In genomic region chr19:5234412-5234811, GRCh38 we compare ENCODE assay signal across 1 cellular context.
TF ChIP-seq lines count a peak whose summit lies in the region.

No MANE protein-coding gene starts in this region.

TF ChIP-seq in IMR-90, 13 proteins besides CTCF, POLR2A, EP300 and RAD21 (continued from another document):
- TF ChIP-seq USF2 (IDR thresholded peaks at IDR 0.05; ENCODE audit: low read depth, low read length) (no peak), RCOR1 (IDR thresholded peaks at IDR 0.05; ENCODE audit: insufficient replicate concordance, low read length) (no peak), SMC3 (IDR thresholded peaks at IDR 0.05; ENCODE audit: low read depth, low read length) (no peak), NFE2L2 (IDR thresholded peaks at IDR 0.05; ENCODE audit: low read depth, low read length) (no peak), RFX5 (IDR thresholded peaks at IDR 0.05; ENCODE audit: low read depth, low read length) (no peak), CHD1 (IDR thresholded peaks at IDR 0.05; ENCODE audit: low read depth, low read length) (no peak)
